Comparison of ENCODE assay signal across 8 cellular contexts in the genomic region with DNA sequence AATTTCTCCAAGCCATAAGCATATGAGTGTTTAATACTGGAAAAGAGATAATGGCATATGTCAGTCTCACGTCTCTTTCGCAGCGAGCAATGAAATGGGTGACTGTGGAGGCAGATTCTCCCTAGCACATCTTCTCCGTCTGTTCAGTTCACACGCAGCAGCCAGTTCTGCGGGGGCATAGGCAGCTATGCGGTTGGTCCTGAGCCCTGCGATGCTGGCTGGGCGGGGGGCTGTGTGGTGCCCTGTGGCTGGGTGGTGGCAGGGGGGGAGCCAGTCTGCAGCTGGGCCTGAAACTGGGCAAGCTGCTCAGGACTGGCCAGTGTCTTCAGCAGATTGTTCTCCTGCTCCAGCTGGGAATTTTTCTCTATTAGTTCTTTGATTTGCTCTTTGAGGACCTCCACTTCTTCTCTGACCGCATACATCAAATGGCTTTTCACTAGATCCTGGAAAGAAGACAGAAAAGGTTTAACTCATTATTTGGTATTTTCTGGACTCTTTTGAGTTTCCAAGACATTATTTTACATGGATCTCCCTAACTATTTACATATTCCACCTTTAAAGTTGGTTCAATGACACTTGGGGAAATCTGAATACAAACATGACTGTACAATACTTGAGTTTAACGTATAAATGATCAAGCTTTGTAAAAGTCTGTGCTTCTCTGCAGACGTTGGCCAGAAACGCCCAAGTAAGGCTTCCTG.
DNase-seq lines count a peak whose midpoint lies in the region; ATAC-seq and TF ChIP-seq lines count a peak whose summit lies in the region.

No MANE protein-coding gene starts in this region.

- no peaks in the 10 kb centered on the region for H3K36me3 ChIP-seq in GM06990 (ENCODE audit: control insufficient read depth, insufficient read depth, low read length)

- ATAC-seq in GM21360 (IDR thresholded peaks at IDR 0.05; ENCODE audit: unreplicated experiment): no peak

- DNase-seq in GM06990 (ENCODE audit: extremely low read depth, insufficient read length) (no peak), head of caudate nucleus (peak; percentile 32 to 83 (median 65)), putamen (ENCODE audit: low spot score) (peak; percentile 44), GM13977 (ENCODE audit: low spot score) (no peak), OCI-M2 (lab: John Stamatoyannopoulos, UW; ENCODE audit: unreplicated experiment) (no peak), NCI-H748 treated with DMSO at 0.1 percent for 48 hours (lab: John Stamatoyannopoulos, UW) (no peak)

- no peak for TF ChIP-seq CTCF in GM06990 (IDR thresholded peaks at IDR 0.05; ENCODE audit: insufficient read depth, low read length, poor library complexity, severe bottlenecking)
- no peak for TF ChIP-seq CTCF in WI38 (IDR thresholded peaks at IDR 0.05; ENCODE audit: low read depth, low read length)
- no peak for TF ChIP-seq CTCF in GM13977 (IDR thresholded peaks at IDR 0.05; ENCODE audit: extremely low read depth, insufficient read depth, missing control alignments)

- H3K4me3 ChIP-seq in GM06990 (replicated peaks; ENCODE audit: low read depth, low read length) (peak overlapping the region; percentile 36), WI38 (ENCODE audit: low read depth, low read length) (peak overlapping the region; percentile 89)

- H3K27me3 ChIP-seq in GM06990 (replicated peaks; ENCODE audit: control insufficient read depth, insufficient read depth, low read length): no peaks in the 10 kb centered on the region; the same call in none of the 2 replicates

- in situ Hi-C loops in GM13977 (cut with MboI; ENCODE audit: low pct_unique_long_range_greater_than_20kb, low sequenced_read_pairs, unreplicated experiment): loop anchor here (10.0 kb wide), 2 partner anchors 380 to 530 kb away; no protein-coding TSS in a partner anchor

- intact Hi-C loops in head of caudate nucleus (cut with DNase I): loop anchor here (2.0 to 10.0 kb wide), 5 partner anchors 60 to 527 kb away; no protein-coding TSS in a partner anchor

Comparison
In these comparisons a context has a peak if more than half of its experiments do, and no peak if none do; other contexts are left out.
1. DNase-seq: peak in head of caudate nucleus (42 of 42) and putamen (single experiment); none in GM06990 (single experiment), GM13977 (single experiment), OCI-M2 (single experiment) and NCI-H748 treated with DMSO at 0.1 percent for 48 hours (single experiment).